Comparison of ENCODE assay signal across 8 cellular contexts in the genomic region with DNA sequence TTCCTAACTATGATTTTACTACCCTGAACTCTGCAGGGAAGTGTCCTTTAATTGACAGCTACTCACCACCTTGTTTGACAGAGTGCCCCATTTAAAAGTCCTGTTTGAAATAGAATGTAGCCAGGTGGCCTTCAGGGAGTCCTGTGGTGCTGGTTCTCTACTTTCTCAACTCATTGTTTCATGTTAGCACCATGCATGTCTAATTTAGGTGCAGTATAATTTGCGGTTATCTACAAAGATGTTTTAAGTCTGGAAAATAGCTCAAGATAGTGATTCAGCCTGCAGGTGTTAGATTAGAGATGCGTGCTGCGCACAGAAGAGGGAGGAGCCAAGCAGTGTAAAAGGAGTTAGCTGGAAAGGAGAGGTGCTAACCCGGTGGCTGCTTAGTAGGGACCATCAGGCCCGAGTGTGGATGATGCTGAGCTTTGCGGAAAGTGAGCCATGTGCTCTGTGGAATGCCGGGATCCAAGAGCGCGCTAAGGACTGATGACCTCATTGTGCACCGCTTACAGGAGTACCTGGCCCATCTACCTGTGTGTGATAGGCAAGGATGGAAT. TPM values are rescaled to one million over a fixed set of nuclear protein-coding genes. Genes with fewer than 3 reads are reported as not detected.
A peak's percentile ranks its signal among the peaks of the same experiment; 100 is the strongest.
DNase-seq lines count a peak whose midpoint lies in the region; ATAC-seq and TF ChIP-seq lines count a peak whose summit lies in the region.

No MANE protein-coding gene starts in this region.

- ATAC-seq in HG02678 (IDR thresholded peaks at IDR 0.05; ENCODE audit: unreplicated experiment) (peak; percentile 32), RWPE2 (ENCODE audit: low read depth) (peak; percentile 35), left colon (peak; percentile 3), left lobe of liver (no peak)
- ATAC-seq in stimulated activated effector memory CD8-positive, alpha-beta T cell treated with anti-CD3 and anti-CD28 coated beads, Interleukin-12 subunit alpha, Interleukin-12 subunit beta, amount 100 ng/mL, for 72 hours = peak; percentile 33

- H3K4me1 Mint-ChIP-seq in stimulated activated effector memory CD8-positive, alpha-beta T cell treated with anti-CD3 and anti-CD28 coated beads, Interleukin-12 subunit alpha, Interleukin-12 subunit beta, amount 100 ng/mL, for 72 hours = peaks cover 52% of the 10 kb centered on the region

- H3K4me3 ChIP-seq in RWPE2 (ENCODE audit: severe bottlenecking) (peak overlapping the region; percentile 78), adipocyte (ENCODE audit: low read length) (peak overlapping the region; percentile 88)

- intact Hi-C loops in left colon (cut with DNase I, micrococcal nuclease) = no loop called here

- no peaks in the 10 kb centered on the region for H3K9me3 Mint-ChIP-seq in stimulated activated effector memory CD8-positive, alpha-beta T cell treated with anti-CD3 and anti-CD28 coated beads, Interleukin-12 subunit alpha, Interleukin-12 subunit beta, amount 100 ng/mL, for 72 hours

- no peaks in the 10 kb centered on the region; the same call in 1 of the 2 replicates for H3K36me3 ChIP-seq in RWPE2 (ENCODE audit: low read depth)
- peaks cover 5% of the 10 kb centered on the region for H3K36me3 ChIP-seq in adipocyte (ENCODE audit: control insufficient read depth, insufficient read depth, low read length, severe bottlenecking)

- peak overlapping the region; percentile 92 for H3K9ac ChIP-seq in adipocyte (ENCODE audit: low read length)

- H3K4me1 ChIP-seq in RWPE2 (ENCODE audit: insufficient read depth, poor library complexity, severe bottlenecking) (peaks cover 13% of the 10 kb centered on the region), adipocyte (ENCODE audit: control insufficient read depth, insufficient read depth, low read length) (peaks cover 17% of the 10 kb centered on the region)

- H3K9me3 ChIP-seq in RWPE2 (ENCODE audit: severe bottlenecking) (no peaks in the 10 kb centered on the region), adipocyte (ENCODE audit: control insufficient read depth, low read length) (no peaks in the 10 kb centered on the region)

- peak overlapping the region; percentile 81 for H3K27ac Mint-ChIP-seq in stimulated activated effector memory CD8-positive, alpha-beta T cell treated with anti-CD3 and anti-CD28 coated beads, Interleukin-12 subunit alpha, Interleukin-12 subunit beta, amount 100 ng/mL, for 72 hours

- H3K36me3 Mint-ChIP-seq in stimulated activated effector memory CD8-positive, alpha-beta T cell treated with anti-CD3 and anti-CD28 coated beads, Interleukin-12 subunit alpha, Interleukin-12 subunit beta, amount 100 ng/mL, for 72 hours = peaks cover 51% of the 10 kb centered on the region

- H3K27me3 ChIP-seq in RWPE2 (ENCODE audit: insufficient read depth, poor library complexity, severe bottlenecking) (no peaks in the 10 kb centered on the region), adipocyte (replicated peaks; ENCODE audit: control insufficient read depth, insufficient read depth, low read length) (no peaks in the 10 kb centered on the region)

- DNase-seq in NCI-H2171 treated with DMSO at 0.1 percent for 48 hours (lab: John Stamatoyannopoulos, UW) (peak; percentile 13), NCI-H2171 (lab: John Stamatoyannopoulos, UW) (no peak), RWPE2 (ENCODE audit: low spot score) (no peak), adipocyte (ENCODE audit: low read depth) (peak; percentile 24), left colon (peak; percentile 43 to 55), left lobe of liver (ENCODE audit: low spot score) (no peak)
- peak in 1 of 2 donors; percentile 67 for DNase-seq in stimulated activated effector memory CD8-positive, alpha-beta T cell treated with anti-CD3 and anti-CD28 coated beads, Interleukin-12 subunit alpha, Interleukin-12 subunit beta, amount 100 ng/mL, for 72 hours (ENCODE audit: low spot score in 2 of 2)

- H3K4me3 Mint-ChIP-seq in stimulated activated effector memory CD8-positive, alpha-beta T cell treated with anti-CD3 and anti-CD28 coated beads, Interleukin-12 subunit alpha, Interleukin-12 subunit beta, amount 100 ng/mL, for 72 hours = peak overlapping the region; percentile 79

- no peak for TF ChIP-seq CTCF in RWPE2 (IDR thresholded peaks at IDR 0.05; ENCODE audit: poor library complexity, severe bottlenecking)

- H3K27ac ChIP-seq in RWPE2 (ENCODE audit: poor library complexity, severe bottlenecking) = peak overlapping the region; percentile 71

RNA-seq across cellular contexts. Expression of a gene that starts 1.2 kb away (rescaled TPM):
- total RNA-seq in left colon (10 to 100 TPM; 33.7 to 39.1 TPM), left lobe of liver (44.8 TPM)

RNA-seq across cellular contexts. Expression of a gene that starts 22.4 kb away (rescaled TPM):
- total RNA-seq in left colon = 1 to 10 TPM; 2.6 to 4.2 TPM
- total RNA-seq in left lobe of liver = 1.0 TPM

Comparison
In these comparisons a context has a peak if more than half of its experiments do, and no peak if none do; other contexts are left out.
1. DNase-seq: peak in NCI-H2171 treated with DMSO at 0.1 percent for 48 hours (single experiment), adipocyte (single experiment) and left colon (2 of 2); none in NCI-H2171 (single experiment), RWPE2 (single experiment) and left lobe of liver (single experiment).